1 cellular context compared by ENCODE assay signal in the genomic region with DNA sequence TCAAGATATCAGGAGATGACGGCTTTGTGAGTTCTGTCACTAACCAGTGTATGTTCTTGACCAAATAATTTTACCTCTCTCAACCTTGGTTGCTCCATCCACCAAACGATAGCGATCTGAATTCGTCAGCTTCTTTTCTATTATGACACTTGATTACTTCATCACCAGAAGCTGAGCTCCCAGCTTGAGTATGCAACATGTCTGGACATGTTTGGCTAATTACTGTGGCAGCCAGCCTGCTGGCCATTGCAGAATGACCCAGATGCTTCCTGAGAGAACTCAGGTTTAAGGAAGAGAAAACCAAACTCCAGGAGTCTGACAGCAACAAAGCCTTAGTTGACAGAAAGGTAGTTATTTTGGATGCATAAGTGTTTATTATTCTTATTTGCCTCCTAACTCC.
TF ChIP-seq lines count a peak whose summit lies in the region.

No MANE protein-coding gene starts in this region.

TF ChIP-seq in H1, 55 proteins besides CTCF, POLR2A, EP300 and RAD21 (continued from another document):
- TF ChIP-seq, protein P1, sequence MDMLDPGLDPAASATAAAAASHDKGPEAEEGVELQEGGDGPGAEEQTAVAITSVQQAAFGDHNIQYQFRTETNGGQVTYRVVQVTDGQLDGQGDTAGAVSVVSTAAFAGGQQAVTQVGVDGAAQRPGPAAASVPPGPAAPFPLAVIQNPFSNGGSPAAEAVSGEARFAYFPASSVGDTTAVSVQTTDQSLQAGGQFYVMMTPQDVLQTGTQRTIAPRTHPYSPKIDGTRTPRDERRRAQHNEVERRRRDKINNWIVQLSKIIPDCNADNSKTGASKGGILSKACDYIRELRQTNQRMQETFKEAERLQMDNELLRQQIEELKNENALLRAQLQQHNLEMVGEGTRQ (IDR thresholded peaks at IDR 0.05; ENCODE audit: low read length) = no peak
- TF ChIP-seq, protein P2, sequence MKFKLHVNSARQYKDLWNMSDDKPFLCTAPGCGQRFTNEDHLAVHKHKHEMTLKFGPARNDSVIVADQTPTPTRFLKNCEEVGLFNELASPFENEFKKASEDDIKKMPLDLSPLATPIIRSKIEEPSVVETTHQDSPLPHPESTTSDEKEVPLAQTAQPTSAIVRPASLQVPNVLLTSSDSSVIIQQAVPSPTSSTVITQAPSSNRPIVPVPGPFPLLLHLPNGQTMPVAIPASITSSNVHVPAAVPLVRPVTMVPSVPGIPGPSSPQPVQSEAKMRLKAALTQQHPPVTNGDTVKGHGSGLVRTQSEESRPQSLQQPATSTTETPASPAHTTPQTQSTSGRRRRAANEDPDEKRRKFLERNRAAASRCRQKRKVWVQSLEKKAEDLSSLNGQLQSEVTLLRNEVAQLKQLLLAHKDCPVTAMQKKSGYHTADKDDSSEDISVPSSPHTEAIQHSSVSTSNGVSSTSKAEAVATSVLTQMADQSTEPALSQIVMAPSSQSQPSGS (IDR thresholded peaks at IDR 0.05; ENCODE audit: low read length) = no peak
- TF ChIP-seq GABPA (IDR thresholded peaks at IDR 0.05; ENCODE audit: borderline replicate concordance, insufficient read depth, low read length) (no peak), POLR2AphosphoS5 (IDR thresholded peaks at IDR 0.05; ENCODE audit: low read depth, low read length) (no peak), EGR1 (IDR thresholded peaks at IDR 0.05; ENCODE audit: borderline replicate concordance, low read depth, low read length) (no peak), JUN (IDR thresholded peaks at IDR 0.05; ENCODE audit: low read depth, low read length) (no peak)
